In the genomic region with DNA sequence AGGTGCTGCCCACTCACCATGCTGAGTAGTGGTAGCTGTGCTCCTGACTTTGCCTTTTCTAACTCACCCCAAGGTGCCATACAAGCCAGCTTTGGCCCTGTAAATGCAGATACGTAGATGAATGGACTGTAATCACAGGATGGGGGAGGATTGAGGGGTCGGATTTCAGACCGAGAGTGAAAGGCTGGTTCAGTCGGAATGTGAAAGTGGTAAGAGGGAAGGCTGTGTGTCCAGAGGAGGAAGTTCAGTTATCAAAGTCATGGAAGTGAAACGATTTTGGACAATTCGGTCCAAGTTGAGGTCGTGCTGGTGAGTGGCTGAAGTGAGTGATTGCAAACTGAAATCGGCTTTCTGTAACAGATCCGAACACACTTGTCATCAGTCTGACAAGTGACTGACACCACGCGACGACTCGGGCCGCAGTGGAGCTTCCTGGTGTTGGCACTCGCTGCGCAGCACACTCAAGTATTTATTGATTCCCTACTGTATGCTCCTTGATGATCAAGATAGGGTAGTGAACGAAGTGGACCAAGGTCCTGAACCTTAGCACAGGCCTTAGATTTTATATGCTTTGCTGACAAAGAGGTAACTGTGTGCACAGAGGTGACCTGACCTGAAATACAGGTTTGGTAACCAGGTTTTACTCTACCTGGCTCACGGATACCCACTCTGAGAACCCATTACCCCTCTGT, we compare ENCODE assay signal across 21 cellular contexts. TPM values are rescaled to one million over a fixed set of nuclear protein-coding genes. Genes with fewer than 3 reads are reported as not detected.
DNase-seq lines count a peak whose midpoint lies in the region; ATAC-seq, FAIRE-seq and TF ChIP-seq lines count a peak whose summit lies in the region.
"Had no signal": no experiment of that assay in that cellular context is flagged by ENCODE, and none has a peak within 500 bp of the region (broad histone marks: within the 10 kb centered on the region; RNA-seq: fewer than 3 reads in every experiment).

No MANE protein-coding gene starts in this region.

- H3K4me2 ChIP-seq in mammary epithelial cell (ENCODE audit: insufficient read depth, low read depth, low read length) (no peak overlapping the region), K562 (ENCODE audit: insufficient read depth, low read length) (no peak overlapping the region)

- no peak for TF ChIP-seq POLR2A in breast epithelium (IDR thresholded peaks at IDR 0.05)
- TF ChIP-seq POLR2A in K562 (conservative IDR thresholded peaks at IDR 0.05), result 0 out of 2 replicates have a peak, but pooled peaks have one; percentile 32

- no peak for FAIRE-seq in K562 (lab: Jason Lieb, UNC)
- FAIRE-seq: D721Med, TTC549 had no signal

- no peaks in the 10 kb centered on the region for H3K36me3 ChIP-seq in breast epithelium
- H3K36me3 ChIP-seq in mammary epithelial cell (ENCODE audit: insufficient read depth, low read length), result peaks cover 47% of the 10 kb centered on the region
- peaks cover 88% of the 10 kb centered on the region for H3K36me3 ChIP-seq in K562 (ENCODE audit: control insufficient read depth, insufficient read depth, low read length)
- H3K36me3 ChIP-seq in lower lobe of right lung, result peaks cover 93% of the 10 kb centered on the region

- TF ChIP-seq EP300 in K562 (IDR thresholded peaks at IDR 0.05; ENCODE audit: low read length), result no peak

- peaks cover 72% of the 10 kb centered on the region for H3K36me3 Mint-ChIP-seq in HFFc6 (ENCODE audit: low read depth)

- no peaks in the 10 kb centered on the region; the same call in 1 of the 2 replicates for H3K9me3 Mint-ChIP-seq in HFFc6
- H3K9me3 Mint-ChIP-seq: activated naive CD8-positive, alpha-beta T cell treated with anti-CD3 and anti-CD28 coated beads, Interleukin-2, amount 50 U/mL, for 24 hours had no signal

- intact Hi-C loops in breast epithelium (cut with DNase I; ENCODE audit: low total_unique reads), result no loop called here
- intact Hi-C loops in mammary epithelial cell (cut with micrococcal nuclease), result no loop called here
- intact Hi-C loops in K562 (cut with micrococcal nuclease), result no loop called here
- intact Hi-C loops in lower lobe of right lung (cut with DNase I), result no loop called here

- H3K27me3 ChIP-seq in breast epithelium (no peaks in the 10 kb centered on the region), mammary epithelial cell (ENCODE audit: insufficient read depth, low read length) (no peaks in the 10 kb centered on the region), K562 (ENCODE audit: control insufficient read depth in 2 of 2, insufficient read depth in 2 of 2, low read length in 2 of 2) (no peaks in the 10 kb centered on the region), lower lobe of right lung (ENCODE audit: low read depth) (no peaks in the 10 kb centered on the region)
- H3K27me3 ChIP-seq: cardiac muscle cell, heart right ventricle, right lobe of liver had no signal

- 63% methylated on average over 11 of the region's 18 CpGs for WGBS in mammary epithelial cell (ENCODE audit: low coverage, missing lambda C conversion rate)
- WGBS in K562 (ENCODE audit: insufficient coverage, low coverage, missing lambda C conversion rate), result 88% methylated on average over 18 of the region's 18 CpGs

- no peak overlapping the region for H3K4me3 Mint-ChIP-seq in HFFc6
- H3K4me3 Mint-ChIP-seq: activated naive CD8-positive, alpha-beta T cell treated with anti-CD3 and anti-CD28 coated beads, Interleukin-2, amount 50 U/mL, for 24 hours had no signal

- CTCF ChIA-PET in mammary epithelial cell (lab: Charles Lee; ENCODE audit: low non-redundant PET), result no interaction called here
- CTCF ChIA-PET in K562 (lab: Yijun Ruan, JAX; ENCODE audit: low intra/inter-chr PET ratio), result no interaction called here

- ATAC-seq in K562 (no peak), lower lobe of right lung (peak in 1 of 2 donors; percentile 41), HG03520 (IDR thresholded peaks at IDR 0.05; ENCODE audit: unreplicated experiment) (no peak)
- ATAC-seq: activated naive CD8-positive, alpha-beta T cell treated with anti-CD3 and anti-CD28 coated beads, Interleukin-2, amount 50 U/mL, for 24 hours; heart right ventricle had no signal

- H3K79me2 ChIP-seq in mammary epithelial cell (ENCODE audit: insufficient read depth, low read length) (peaks cover 59% of the 10 kb centered on the region), K562 (ENCODE audit: control insufficient read depth, insufficient read depth, low read length) (peaks cover 25% of the 10 kb centered on the region)

- no peak for TF ChIP-seq RAD21 in K562 (CRISPR knock-in tag; conservative IDR thresholded peaks at IDR 0.05 in 1 of 2, IDR thresholded peaks at IDR 0.05 in 1 of 2)

- H3K4me1 Mint-ChIP-seq in HFFc6 (ENCODE audit: low read depth), result peaks cover 35% of the 10 kb centered on the region

- DNase-seq in breast epithelium (ENCODE audit: low spot score in 2 of 2), result no peak
- no peak for DNase-seq in mammary epithelial cell
- no peak for DNase-seq in K562 (ENCODE audit: extremely low read depth in 1 of 4, low spot score in 3 of 4)
- no peak for DNase-seq in lower lobe of right lung
- no peak for DNase-seq in AG08395 (ENCODE audit: low spot score)
- no peak for DNase-seq in SK-N-DZ (ENCODE audit: low spot score)
- DNase-seq in HFFc6, result no peak
- DNase-seq: activated CD4-positive, alpha-beta T cell treated with anti-CD3 and anti-CD28 coated beads, Interleukin-2, amount 50 U/mL, for 4 hours; activated naive CD8-positive, alpha-beta T cell treated with anti-CD3 and anti-CD28 coated beads, Interleukin-2, amount 50 U/mL, for 24 hours; GDM1; heart right ventricle; kidney glomerular epithelial cell; NCI-H2029 treated with DMSO at 0.1 percent for 48 hours; nucleus accumbens; OCI-M1; right lobe of liver; stimulated activated CD4-positive, alpha-beta T cell treated with anti-CD3 and anti-CD28 coated beads, Interleukin-2, amount 100 ng/mL, for 24 hours had no signal

- TF ChIP-seq CTCF in breast epithelium (IDR thresholded peaks at IDR 0.05), result no peak
- TF ChIP-seq CTCF in mammary epithelial cell (conservative IDR thresholded peaks at IDR 0.05 in 1 of 2, IDR thresholded peaks at IDR 0.05 in 1 of 2; ENCODE audit: extremely low read depth in 1 of 2, insufficient read depth in 1 of 2, low read depth in 1 of 2, low read length in 2 of 2), result no peak
- no peak for TF ChIP-seq CTCF in K562 (IDR thresholded peaks at IDR 0.05 in 2 of 3, conservative IDR thresholded peaks at IDR 0.05 in 1 of 3; ENCODE audit: insufficient read depth in 2 of 3, low read depth in 1 of 3, low read length in 3 of 3)
- no peak for TF ChIP-seq CTCF in lower lobe of right lung (IDR thresholded peaks at IDR 0.05)
- TF ChIP-seq CTCF in HFFc6 (IDR thresholded peaks at IDR 0.05), result no peak

- no peaks in the 10 kb centered on the region for H3K9me1 ChIP-seq in K562 (ENCODE audit: control insufficient read depth, insufficient read depth, low read length)

- peak overlapping the region; percentile 28 to 48 for H3K27ac ChIP-seq in breast epithelium
- no peak overlapping the region for H3K27ac ChIP-seq in mammary epithelial cell (ENCODE audit: insufficient read depth, low read depth, low read length)
- H3K27ac ChIP-seq in K562 (ENCODE audit: extremely low read depth, low read depth, low read length), result no peak overlapping the region
- H3K27ac ChIP-seq in lower lobe of right lung, result peak overlapping the region; percentile 3
- H3K27ac ChIP-seq: cardiac muscle cell, heart right ventricle, right lobe of liver had no signal

- H2AFZ ChIP-seq in mammary epithelial cell (ENCODE audit: low read depth, low read length) (no peak overlapping the region), K562 (ENCODE audit: low read depth, low read length) (no peak overlapping the region)

- no peak overlapping the region for H3K9ac ChIP-seq in mammary epithelial cell (ENCODE audit: insufficient read depth, low read length)
- H3K9ac ChIP-seq in K562 (ENCODE audit: insufficient read depth in 1 of 2, low read depth in 2 of 2, low read length in 2 of 2), result peak overlapping the region in 1 of 2 experiments; percentile 1; a peak in 1 of 4 replicates

- dilution Hi-C loops in mammary epithelial cell (cut with HindIII; ENCODE audit: low sequenced_read_pairs), result no loop called here

- BruUV-seq in mammary epithelial cell (replicated peaks; lab: Mats Ljungman, UMichigan), result no TSS peak
- BruUV-seq in K562 (replicated peaks; lab: Mats Ljungman, UMichigan), result no TSS peak

- H3K9me3 ChIP-seq in breast epithelium, result no peaks in the 10 kb centered on the region
- H3K9me3 ChIP-seq in mammary epithelial cell (replicated peaks; ENCODE audit: insufficient read depth, low read length), result no peaks in the 10 kb centered on the region
- H3K9me3 ChIP-seq in K562 (replicated peaks; ENCODE audit: control insufficient read depth, insufficient read depth, low read depth, low read length), result no peaks in the 10 kb centered on the region
- no peaks in the 10 kb centered on the region for H3K9me3 ChIP-seq in lower lobe of right lung
- H3K9me3 ChIP-seq: heart right ventricle, right lobe of liver had no signal

- POLR2A ChIA-PET in K562 (lab: Yijun Ruan, JAX), result interaction anchor here (1.0 to 2.3 kb wide), 3 partner anchors 8 to 15 kb away, joined by 3 to 18 read pairs (median 7); partner anchors contain the start of gene ZNF282

- H3K27ac Mint-ChIP-seq in HFFc6, result no peak overlapping the region
- H3K27ac Mint-ChIP-seq: activated naive CD8-positive, alpha-beta T cell treated with anti-CD3 and anti-CD28 coated beads, Interleukin-2, amount 50 U/mL, for 24 hours had no signal

- no peaks in the 10 kb centered on the region for H3K4me1 ChIP-seq in breast epithelium
- H3K4me1 ChIP-seq in mammary epithelial cell (ENCODE audit: insufficient read depth, low read length), result no peaks in the 10 kb centered on the region
- H3K4me1 ChIP-seq in K562 (replicated peaks in 1 of 2; ENCODE audit: control insufficient read depth in 2 of 2, insufficient read depth in 2 of 2, low read length in 2 of 2), result 0 out of 5 replicates have a peak, but pooled peaks cover 0 to 2% of the 10 kb centered on the region in 2 experiments
- peaks cover 14% of the 10 kb centered on the region for H3K4me1 ChIP-seq in lower lobe of right lung
- H3K4me1 ChIP-seq: right lobe of liver had no signal

- H3K4me3 ChIP-seq in breast epithelium, result peak overlapping the region in 1 of 3 donors; percentile 7
- no peak overlapping the region for H3K4me3 ChIP-seq in mammary epithelial cell (replicated peaks in 1 of 3; ENCODE audit: insufficient read depth in 1 of 3, low read depth in 2 of 3, low read length in 3 of 3)
- H3K4me3 ChIP-seq in K562, result no peak overlapping the region
- no peak overlapping the region for H3K4me3 ChIP-seq in lower lobe of right lung
- H3K4me3 ChIP-seq: cardiac muscle cell, heart right ventricle, right lobe of liver had no signal

- no peaks in the 10 kb centered on the region for H4K20me1 ChIP-seq in mammary epithelial cell (ENCODE audit: insufficient read depth, low read length)
- peaks cover 6% of the 10 kb centered on the region for H4K20me1 ChIP-seq in K562 (replicated peaks; ENCODE audit: control insufficient read depth, insufficient read depth, low read length)

- in situ Hi-C loops in mammary epithelial cell (cut with MboI; ENCODE audit: low sequenced_read_pairs in 2 of 2), result no loop called here
- in situ Hi-C loops in K562 (cut with MboI), result no loop called here

- H3K27me3 Mint-ChIP-seq in HFFc6 (ENCODE audit: insufficient read depth), result no peaks in the 10 kb centered on the region
- H3K27me3 Mint-ChIP-seq: activated naive CD8-positive, alpha-beta T cell treated with anti-CD3 and anti-CD28 coated beads, Interleukin-2, amount 50 U/mL, for 24 hours had no signal

RNA-seq across cellular contexts. Expression of gene ZNF282, which starts 10.5 kb away (rescaled TPM):
- total RNA-seq in breast epithelium (10 to 100 TPM; 13.0 to 19.2 (median 17.4) TPM), mammary epithelial cell (10 to 100 TPM; 38.0 to 44.9 TPM), K562 (2014; rRNA removed) (32.7 and 38.1 TPM in 2 replicates), K562 (2014; rRNA removed; fragmentation: Illumina TruSeq; extraction: Trizol) (11.2 and 13.2 TPM in 2 replicates), K562 (2015; rRNA removed; fragmentation: Illumina TruSeq; extraction: Trizol) (19.0 and 20.0 TPM in 2 replicates), K562 (2021) (54.6 and 58.6 TPM in 2 replicates), lower lobe of right lung (20.9 TPM)
- polyA plus RNA-seq in mammary epithelial cell (13.9 TPM), K562 (2011; rRNA removed) (13.2 and 23.4 TPM in 2 replicates), K562 (2014; fragmentation: Illumina TruSeq; extraction: Trizol) (17.4 and 25.2 TPM in 2 replicates), K562 (2014; fragmentation: Nextera tagmentation; extraction: Ambion mirVana) (1 to 10 TPM in 1 of 2 experiments, under 1 TPM in 1; 0.76 to 1.3 TPM), K562 (2014; rRNA removed) (25.5 and 37.8 TPM in 2 replicates)
- 23.8 TPM for polyA minus RNA-seq in mammary epithelial cell
- 64.6 and 106 TPM in 2 replicates for total RNA-seq in K562 (2011; cell fraction: chromatin; rRNA removed; ENCODE audit: low replicate concordance)
- 55.3 and 74.2 TPM in 2 replicates for total RNA-seq in K562 (2011; cell fraction: nucleolus; rRNA removed)
- total RNA-seq in K562 (2011; cell fraction: nucleoplasm; rRNA removed), result 39.4 and 48.6 TPM in 2 replicates
- polyA plus RNA-seq in K562 (2011; cell fraction: cytosol; rRNA removed), result 19.3 and 29.6 TPM in 2 replicates
- polyA plus RNA-seq in K562 (2011; cell fraction: nucleus; rRNA removed), result 33.7 and 56.0 TPM in 2 replicates
- polyA plus RNA-seq in K562 (2012), result 27.1 and 39.5 TPM in 2 replicates
- 18.7 and 25.1 TPM in 2 replicates for polyA minus RNA-seq in K562 (2011; rRNA and poly(A)+ RNA removed)
- 23.8 and 33.7 TPM in 2 replicates for polyA minus RNA-seq in K562 (2011; cell fraction: cytosol; rRNA and poly(A)+ RNA removed)
- 27.5 and 33.3 TPM in 2 replicates for polyA minus RNA-seq in K562 (2011; cell fraction: nucleus; rRNA and poly(A)+ RNA removed)
- 15.7 and 20.7 TPM in 2 replicates for polyA plus RNA-seq in SK-N-DZ (2014; cell fraction: cytosol; rRNA removed)
- 17.6 and 21.2 TPM in 2 replicates for polyA plus RNA-seq in SK-N-DZ (2014; cell fraction: nucleus; rRNA removed)
- total RNA-seq in HFFc6 (2021; fragmentation: NEBNext Ultra II Directional; extraction: Animal tissue kit (Norgen Biotek cat#: 25700)), result 10 to 100 TPM; 18.6 to 23.6 (median 21.0) TPM

RNA-seq across cellular contexts. Expression of gene ZNF212, which starts 33.6 kb away (rescaled TPM):
- total RNA-seq in breast epithelium (10 to 100 TPM in 1 of 3 donors, 1 to 10 TPM in 2; 4.3 to 12.4 (median 9.8) TPM), mammary epithelial cell (10 to 100 TPM in 1 of 2 donors, 1 to 10 TPM in 1; 9.2 to 11.1 TPM), K562 (2014; rRNA removed) (10.2 and 10.7 TPM in 2 replicates), K562 (2014; rRNA removed; fragmentation: Illumina TruSeq; extraction: Trizol) (6.5 and 7.1 TPM in 2 replicates), K562 (2015; rRNA removed; fragmentation: Illumina TruSeq; extraction: Trizol) (5.6 and 6.3 TPM in 2 replicates), K562 (2021) (18.0 and 21.4 TPM in 2 replicates), lower lobe of right lung (10.5 TPM)
- polyA plus RNA-seq in mammary epithelial cell (5.4 TPM), K562 (2011; rRNA removed) (7.2 and 13.3 TPM in 2 replicates), K562 (2014; fragmentation: Illumina TruSeq; extraction: Trizol) (11.2 and 14.2 TPM in 2 replicates), K562 (2014; fragmentation: Nextera tagmentation; extraction: Ambion mirVana) (1 to 10 TPM; 1.8 to 1.9 TPM), K562 (2014; rRNA removed) (11.6 and 14.1 TPM in 2 replicates)
- 14.1 TPM for polyA minus RNA-seq in mammary epithelial cell
- total RNA-seq in K562 (2011; cell fraction: chromatin; rRNA removed; ENCODE audit: low replicate concordance), result 27.2 and 40.3 TPM in 2 replicates
- 25.4 and 28.3 TPM in 2 replicates for total RNA-seq in K562 (2011; cell fraction: nucleolus; rRNA removed)
- 21.7 and 25.2 TPM in 2 replicates for total RNA-seq in K562 (2011; cell fraction: nucleoplasm; rRNA removed)
- 5.8 and 8.6 TPM in 2 replicates for polyA plus RNA-seq in K562 (2011; cell fraction: cytosol; rRNA removed)
- polyA plus RNA-seq in K562 (2011; cell fraction: nucleus; rRNA removed), result 21.0 and 21.8 TPM in 2 replicates
- 13.3 and 14.1 TPM in 2 replicates for polyA plus RNA-seq in K562 (2012)
- 5.9 and 6.0 TPM in 2 replicates for polyA minus RNA-seq in K562 (2011; rRNA and poly(A)+ RNA removed)
- polyA minus RNA-seq in K562 (2011; cell fraction: cytosol; rRNA and poly(A)+ RNA removed), result 4.8 and 5.8 TPM in 2 replicates
- 7.9 and 12.3 TPM in 2 replicates for polyA minus RNA-seq in K562 (2011; cell fraction: nucleus; rRNA and poly(A)+ RNA removed)
- 8.2 and 8.3 TPM in 2 replicates for polyA plus RNA-seq in SK-N-DZ (2014; cell fraction: cytosol; rRNA removed)
- polyA plus RNA-seq in SK-N-DZ (2014; cell fraction: nucleus; rRNA removed), result 11.1 and 15.4 TPM in 2 replicates
- 1 to 10 TPM; 6.2 to 8.2 (median 6.3) TPM for total RNA-seq in HFFc6 (2021; fragmentation: NEBNext Ultra II Directional; extraction: Animal tissue kit (Norgen Biotek cat#: 25700))

RNA-seq across cellular contexts. Expression of gene ZNF783, which starts 56.2 kb away (rescaled TPM):
- total RNA-seq in breast epithelium (10 to 100 TPM; 13.6 to 23.9 (median 17.6) TPM), mammary epithelial cell (10 to 100 TPM; 11.7 to 14.5 TPM), K562 (2014; rRNA removed) (6.9 and 7.8 TPM in 2 replicates), K562 (2014; rRNA removed; fragmentation: Illumina TruSeq; extraction: Trizol) (3.1 and 3.2 TPM in 2 replicates), K562 (2015; rRNA removed; fragmentation: Illumina TruSeq; extraction: Trizol) (5.0 and 5.1 TPM in 2 replicates), K562 (2021) (9.5 and 11.2 TPM in 2 replicates), lower lobe of right lung (15.1 TPM)
- polyA plus RNA-seq in mammary epithelial cell (4.2 TPM), K562 (2011; rRNA removed) (8.9 and 10.0 TPM in 2 replicates), K562 (2014; fragmentation: Illumina TruSeq; extraction: Trizol) (5.1 and 5.4 TPM in 2 replicates), K562 (2014; fragmentation: Nextera tagmentation; extraction: Ambion mirVana) (1 to 10 TPM in 1 of 2 experiments, under 1 TPM in 1; 0.66 to 1.4 TPM), K562 (2014; rRNA removed) (9.3 and 10.2 TPM in 2 replicates)
- polyA minus RNA-seq in mammary epithelial cell, result 8.5 TPM
- total RNA-seq in K562 (2011; cell fraction: chromatin; rRNA removed; ENCODE audit: low replicate concordance), result 23.2 and 45.5 TPM in 2 replicates
- total RNA-seq in K562 (2011; cell fraction: nucleolus; rRNA removed), result 23.9 and 27.2 TPM in 2 replicates
- 21.1 and 22.8 TPM in 2 replicates for total RNA-seq in K562 (2011; cell fraction: nucleoplasm; rRNA removed)
- polyA plus RNA-seq in K562 (2011; cell fraction: cytosol; rRNA removed), result 9.5 and 9.8 TPM in 2 replicates
- polyA plus RNA-seq in K562 (2011; cell fraction: nucleus; rRNA removed), result 42.7 and 51.9 TPM in 2 replicates
- polyA plus RNA-seq in K562 (2012), result 4.8 and 8.8 TPM in 2 replicates
- 4.7 and 5.2 TPM in 2 replicates for polyA minus RNA-seq in K562 (2011; rRNA and poly(A)+ RNA removed)
- polyA minus RNA-seq in K562 (2011; cell fraction: cytosol; rRNA and poly(A)+ RNA removed), result 4.0 and 4.6 TPM in 2 replicates
- polyA minus RNA-seq in K562 (2011; cell fraction: nucleus; rRNA and poly(A)+ RNA removed), result 9.8 and 14.9 TPM in 2 replicates
- polyA plus RNA-seq in SK-N-DZ (2014; cell fraction: cytosol; rRNA removed), result 7.7 and 11.0 TPM in 2 replicates
- 25.7 and 30.0 TPM in 2 replicates for polyA plus RNA-seq in SK-N-DZ (2014; cell fraction: nucleus; rRNA removed)
- total RNA-seq in HFFc6 (2021; fragmentation: NEBNext Ultra II Directional; extraction: Animal tissue kit (Norgen Biotek cat#: 25700)), result 1 to 10 TPM; 7.8 to 8.9 (median 8.5) TPM

RNA-seq across cellular contexts. Expression of gene ZNF398, which starts 58.6 kb away (rescaled TPM):
- total RNA-seq in breast epithelium (10 to 100 TPM; 17.3 to 25.9 (median 22.9) TPM), mammary epithelial cell (10 to 100 TPM; 16.0 to 26.2 TPM), K562 (2014; rRNA removed) (10.4 and 15.0 TPM in 2 replicates), K562 (2014; rRNA removed; fragmentation: Illumina TruSeq; extraction: Trizol) (10.8 and 12.3 TPM in 2 replicates), K562 (2015; rRNA removed; fragmentation: Illumina TruSeq; extraction: Trizol) (14.3 and 14.7 TPM in 2 replicates), K562 (2021) (17.1 and 18.6 TPM in 2 replicates), lower lobe of right lung (13.2 TPM)
- polyA plus RNA-seq in mammary epithelial cell (10.3 TPM), K562 (2011; rRNA removed) (8.2 and 14.7 TPM in 2 replicates), K562 (2014; fragmentation: Illumina TruSeq; extraction: Trizol) (10.8 and 10.9 TPM in 2 replicates), K562 (2014; fragmentation: Nextera tagmentation; extraction: Ambion mirVana) (1 to 10 TPM; 4.0 to 4.4 TPM), K562 (2014; rRNA removed) (8.2 and 8.8 TPM in 2 replicates)
- polyA minus RNA-seq in mammary epithelial cell, result 29.6 TPM
- 26.1 and 33.2 TPM in 2 replicates for total RNA-seq in K562 (2011; cell fraction: chromatin; rRNA removed; ENCODE audit: low replicate concordance)
- 19.9 and 24.3 TPM in 2 replicates for total RNA-seq in K562 (2011; cell fraction: nucleolus; rRNA removed)
- 23.0 and 28.4 TPM in 2 replicates for total RNA-seq in K562 (2011; cell fraction: nucleoplasm; rRNA removed)
- polyA plus RNA-seq in K562 (2011; cell fraction: cytosol; rRNA removed), result 11.3 and 15.9 TPM in 2 replicates
- 16.7 and 19.8 TPM in 2 replicates for polyA plus RNA-seq in K562 (2011; cell fraction: nucleus; rRNA removed)
- 9.9 and 10.0 TPM in 2 replicates for polyA plus RNA-seq in K562 (2012)
- polyA minus RNA-seq in K562 (2011; rRNA and poly(A)+ RNA removed), result 19.2 and 27.6 TPM in 2 replicates
- polyA minus RNA-seq in K562 (2011; cell fraction: cytosol; rRNA and poly(A)+ RNA removed), result 13.0 and 15.8 TPM in 2 replicates
- polyA minus RNA-seq in K562 (2011; cell fraction: nucleus; rRNA and poly(A)+ RNA removed), result 17.2 and 25.7 TPM in 2 replicates
- 8.1 and 12.5 TPM in 2 replicates for polyA plus RNA-seq in SK-N-DZ (2014; cell fraction: cytosol; rRNA removed)
- 7.0 and 9.4 TPM in 2 replicates for polyA plus RNA-seq in SK-N-DZ (2014; cell fraction: nucleus; rRNA removed)
- total RNA-seq in HFFc6 (2021; fragmentation: NEBNext Ultra II Directional; extraction: Animal tissue kit (Norgen Biotek cat#: 25700)), result 10 to 100 TPM; 11.0 to 12.1 (median 11.6) TPM

Comparison
In these comparisons a context has a peak if more than half of its experiments do, and no peak if none do; other contexts are left out.
1. H3K27ac ChIP-seq: peak in breast epithelium (2 of 2) and lower lobe of right lung (single experiment); none in mammary epithelial cell (single experiment) and K562 (single experiment).